Comparison of ENCODE assay signal across 15 cellular contexts in genomic region chr17:3739422-3740124, GRCh38. TPM values are rescaled to one million over a fixed set of nuclear protein-coding genes. Genes with fewer than 3 reads are reported as not detected.
A peak's percentile ranks its signal among the peaks of the same experiment; 100 is the strongest.
DNase-seq lines count a peak whose midpoint lies in the region; ATAC-seq lines count a peak whose summit lies in the region.
"Had no signal": no experiment of that assay in that cellular context is flagged by ENCODE, and none has a peak within 500 bp of the region (broad histone marks: within the 10 kb centered on the region; RNA-seq: fewer than 3 reads in every experiment).

No MANE protein-coding gene starts in this region.

- no peaks in the 10 kb centered on the region for H3K36me3 ChIP-seq in H7 (replicated peaks; ENCODE audit: control insufficient read depth, insufficient read depth, low read length)
- H3K36me3 ChIP-seq in neuronal stem cell (replicated peaks in 1 of 2; ENCODE audit: control insufficient read depth in 2 of 2, insufficient read depth in 2 of 2, low read length in 2 of 2) = no peaks in the 10 kb centered on the region
- H3K36me3 ChIP-seq: gastroesophageal sphincter had no signal

- no peak overlapping the region for H3K4ac ChIP-seq in neuronal stem cell (ENCODE audit: low read length)

- DNase-seq in T-helper 1 cell (no peak), H7 (peak; percentile 57), caudate nucleus (lab: John Stamatoyannopoulos, UW) (peak in 7 of 61 donors; percentile 7 to 35 (median 20)), neuronal stem cell (ENCODE audit: low spot score) (no peak), NCI-H1092 (lab: John Stamatoyannopoulos, UW) (no peak), NOMO-1 treated with DMSO at 0.1 percent for 48 hours (lab: John Stamatoyannopoulos, UW; ENCODE audit: unreplicated experiment) (no peak)
- DNase-seq: NK-92 treated with Interleukin-12 subunit alpha and Interleukin-12 subunit beta, amount 100 ng/mL, for 24 hours; T-helper 9 cell had no signal

- H3K18ac ChIP-seq in neuronal stem cell (ENCODE audit: low read length) = no peak overlapping the region

- peaks cover 6 to 10% of the 10 kb centered on the region in 2 donors for H3K4me1 ChIP-seq in neuronal stem cell (ENCODE audit: control insufficient read depth in 2 of 2, insufficient read depth in 1 of 2, low read depth in 1 of 2, low read length in 2 of 2)

- H3K27me3 ChIP-seq in H7 (ENCODE audit: control insufficient read depth, insufficient read depth, low read length) (no peaks in the 10 kb centered on the region), neuronal stem cell (ENCODE audit: control insufficient read depth in 3 of 3, insufficient read depth in 3 of 3, low read depth in 1 of 3, low read length in 3 of 3) (peaks cover 0 to 5% (median 0%) of the 10 kb centered on the region in 3 experiments)
- H3K27me3 ChIP-seq: gastroesophageal sphincter had no signal

- H3K4me2 ChIP-seq in neuronal stem cell (ENCODE audit: insufficient read depth, low read length, poor library complexity, severe bottlenecking) = no peak overlapping the region
- H3K4me2 ChIP-seq: KMS-11 had no signal

- peak overlapping the region; percentile 23 for H4K8ac ChIP-seq in neuronal stem cell (ENCODE audit: low read depth, low read length)

- no peak overlapping the region for H2BK15ac ChIP-seq in neuronal stem cell (ENCODE audit: low read length)

- no peaks in the 10 kb centered on the region for H3K27me3 Mint-ChIP-seq in T-helper 1 cell treated with Interleukin-12 subunit alpha and Interleukin-12 subunit beta and Interleukin-4 antibody, amounts not matched to agents 30 μg/mL and 1 μg/mL, for 36 hours (ENCODE audit: low read depth)

- no peak overlapping the region for H4K91ac ChIP-seq in neuronal stem cell (ENCODE audit: low read depth, low read length, poor library complexity)

- H3K27ac ChIP-seq in caudate nucleus (ENCODE audit: low read depth, low read length) (peak overlapping the region; percentile 63), neuronal stem cell (replicated peaks; ENCODE audit: low read length) (no peak overlapping the region)
- H3K27ac ChIP-seq: HL-60, KMS-11 had no signal

- H3K23ac ChIP-seq in neuronal stem cell (ENCODE audit: low read depth, low read length, poor library complexity) = no peak overlapping the region

- peak overlapping the region; percentile 64 for H3K27ac Mint-ChIP-seq in T-helper 1 cell treated with Interleukin-12 subunit alpha and Interleukin-12 subunit beta and Interleukin-4 antibody, amounts not matched to agents 30 μg/mL and 1 μg/mL, for 36 hours

- H2BK5ac ChIP-seq in neuronal stem cell (ENCODE audit: low read length) = no peak overlapping the region

- peak overlapping the region; percentile 46 for H2AFZ ChIP-seq in neuronal stem cell (ENCODE audit: low read length)

- no peak overlapping the region for H2AK5ac ChIP-seq in neuronal stem cell (ENCODE audit: low read depth, low read length)

- peaks cover 30% of the 10 kb centered on the region for H3K4me1 Mint-ChIP-seq in T-helper 1 cell treated with Interleukin-12 subunit alpha and Interleukin-12 subunit beta and Interleukin-4 antibody, amounts not matched to agents 30 μg/mL and 1 μg/mL, for 36 hours (ENCODE audit: low read depth)

- no peak overlapping the region for H2BK12ac ChIP-seq in neuronal stem cell (ENCODE audit: low read length)

- no peaks in the 10 kb centered on the region for H3K36me3 Mint-ChIP-seq in T-helper 1 cell treated with Interleukin-12 subunit alpha and Interleukin-12 subunit beta and Interleukin-4 antibody, amounts not matched to agents 30 μg/mL and 1 μg/mL, for 36 hours (ENCODE audit: low read depth)

- no peak overlapping the region for H3K9ac ChIP-seq in neuronal stem cell (ENCODE audit: low read depth, low read length, poor library complexity)
- H3K9ac ChIP-seq: KMS-11 had no signal

- no peaks in the 10 kb centered on the region for H3K79me1 ChIP-seq in neuronal stem cell (ENCODE audit: low read depth, low read length)

- no CpG with 5 or more reads among the region's 16 CpGs for WGBS in neuronal stem cell (ENCODE audit: extremely low coverage in 2 of 2, insufficient read length in 2 of 2, insufficient replicate concordance in 1 of 2), 2 donors

- H3K4me3 ChIP-seq in H7 (ENCODE audit: insufficient read depth, low read depth, low read length) (no peak overlapping the region), neuronal stem cell (ENCODE audit: low read length in 2 of 2) (no peak overlapping the region)
- H3K4me3 ChIP-seq: gastroesophageal sphincter, mucosa of descending colon had no signal

- no peak overlapping the region for H3K14ac ChIP-seq in neuronal stem cell (ENCODE audit: low read length)

- H3K4me3 Mint-ChIP-seq in T-helper 1 cell treated with Interleukin-12 subunit alpha and Interleukin-12 subunit beta and Interleukin-4 antibody, amounts not matched to agents 30 μg/mL and 1 μg/mL, for 36 hours = peak overlapping the region; percentile 17

- ATAC-seq in HG03280 (IDR thresholded peaks at IDR 0.05; ENCODE audit: unreplicated experiment) = no peak

- no peaks in the 10 kb centered on the region for H3K9me3 ChIP-seq in neuronal stem cell (replicated peaks in 1 of 2; ENCODE audit: control insufficient read depth in 2 of 2, insufficient read depth in 1 of 2, low read depth in 1 of 2, low read length in 2 of 2)
- H3K9me3 ChIP-seq: gastroesophageal sphincter, mucosa of descending colon had no signal

- no peak overlapping the region for H2BK120ac ChIP-seq in neuronal stem cell (ENCODE audit: low read depth, low read length)

- no peaks in the 10 kb centered on the region for H3K9me3 Mint-ChIP-seq in T-helper 1 cell treated with Interleukin-12 subunit alpha and Interleukin-12 subunit beta and Interleukin-4 antibody, amounts not matched to agents 30 μg/mL and 1 μg/mL, for 36 hours

RNA-seq across cellular contexts. Expression of gene HASPIN, which starts 15.9 kb away (rescaled TPM):
- 34.2 and 39.1 TPM in 2 replicates for total RNA-seq in H7 (2014; rRNA removed; shearing (Covaris generic))
- polyA plus RNA-seq in neuronal stem cell (2013, experiment 1 of 2) = 12.3 TPM
- polyA plus RNA-seq in neuronal stem cell (2013, experiment 2 of 2) = 12.4 TPM

RNA-seq across cellular contexts. Expression of gene P2RX5, which starts 43.6 kb away (rescaled TPM):
- total RNA-seq in H7 (2014; rRNA removed; shearing (Covaris generic)) = 2.3 and 2.7 TPM in 2 replicates
- polyA plus RNA-seq in neuronal stem cell (2013, experiment 1 of 2) = 0.31 TPM
- 0.43 TPM for polyA plus RNA-seq in neuronal stem cell (2013, experiment 2 of 2)
- total RNA-seq: left lobe of liver had no signal
